Comparison of ENCODE assay signal across 17 cellular contexts in genomic region chr3:188581365-188581764, GRCh38.
"Had no signal": no experiment of that assay in that cellular context is flagged by ENCODE, and none has a peak within 500 bp of the region (broad histone marks: within the 10 kb centered on the region; RNA-seq: fewer than 3 reads in every experiment).

No MANE protein-coding gene starts in this region.

- H3K4me3 ChIP-seq: heart left ventricle, pancreas, tibial nerve had no signal

- H3K9me3 ChIP-seq: heart left ventricle, pancreas, tibial nerve had no signal

- DNase-seq: activated CD4-positive, alpha-beta T cell treated with anti-CD3 and anti-CD28 coated beads, Interleukin-2, amount 10 ng/mL, durations not matched to agents 24 days and 14 days; activated CD8-positive, alpha-beta T cell treated with anti-CD3 and anti-CD28 coated beads for 36 hours; activated naive CD4-positive, alpha-beta T cell; activated naive CD8-positive, alpha-beta T cell treated with anti-CD3 and anti-CD28 coated beads for 36 hours; activated T-cell treated with anti-CD3 and anti-CD28 coated beads, Interleukin-2, amount 50 U/mL, for 1 hour; amygdala; caudate nucleus; heart left ventricle; left ventricle myocardium superior; mesendoderm; natural killer cell; pancreas; stimulated activated naive B cell treated with anti-CD40 and anti-IgM and Interleukin-4, amounts not matched to agents 10 μg/mL and 1 μg/mL and 100 μg/mL, for 72 hours; T-helper 1 cell; T1000 had no signal

- H3K27ac ChIP-seq: pancreas had no signal

- H3K36me3 ChIP-seq: heart left ventricle, pancreas, tibial nerve had no signal

- H3K27me3 ChIP-seq: heart left ventricle, pancreas, tibial nerve had no signal

- ATAC-seq: activated CD8-positive, alpha-beta T cell treated with anti-CD3 and anti-CD28 coated beads for 36 hours; activated T-helper 17 cell treated with anti-CD3 and anti-CD28 coated beads, Interleukin-2, amount 50 U/mL, for 72 hours; heart left ventricle; left ventricle myocardium superior; natural killer cell; pancreas had no signal
